In the genomic region with DNA sequence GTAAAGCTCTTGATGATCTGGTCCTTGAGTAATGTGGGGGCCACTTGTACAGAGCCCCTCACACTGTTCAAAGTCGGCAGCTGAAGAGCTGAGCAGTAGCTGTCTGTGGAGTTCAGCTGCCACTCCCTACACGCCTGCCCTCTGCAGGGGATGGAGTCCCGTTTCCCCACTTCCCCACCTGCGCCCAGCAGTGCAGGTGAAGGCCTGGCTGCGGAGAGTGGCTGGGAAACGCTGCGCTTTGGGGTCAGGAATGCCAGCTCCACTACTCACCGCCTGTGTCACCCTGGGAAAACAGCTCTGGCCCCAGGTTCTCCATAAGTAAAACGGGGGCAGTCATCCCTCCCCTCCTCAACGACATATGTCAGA, we compare ENCODE assay signal across 8 cellular contexts. TPM values are rescaled to one million over a fixed set of nuclear protein-coding genes. Genes with fewer than 3 reads are reported as not detected.
DNase-seq lines count a peak whose midpoint lies in the region; ATAC-seq and TF ChIP-seq lines count a peak whose summit lies in the region.
"Not testable (repeated sequence)": the region's sequence is repeated elsewhere in the genome, so short reads cannot be mapped to it uniquely, and the experiment has no call there.

No MANE protein-coding gene starts in this region.

- TF ChIP-seq POLR2A in spleen (IDR thresholded peaks at IDR 0.05) = not testable (repeated sequence)

- 0 to 3% methylated on average over 10 of the region's 10 CpGs for WGBS in lung, 2 donors
- 0 to 3% (median 2%) methylated on average over 7 to 10 of the region's 10 CpGs for WGBS in spleen, 5 donors

- intact Hi-C loops in spleen (cut with DNase I; ENCODE audit: low total_unique reads) = not testable (repeated sequence)

- H3K36me3 ChIP-seq in CD8-positive, alpha-beta memory T cell (ENCODE audit: insufficient read depth, low read length); lung (ENCODE audit: control insufficient read depth in 2 of 2, insufficient read depth in 2 of 2, low read length in 2 of 2); spleen: not testable (repeated sequence)

- ATAC-seq in GM19467 (IDR thresholded peaks at IDR 0.05; ENCODE audit: unreplicated experiment) (peak; percentile 8), HG03064 (IDR thresholded peaks at IDR 0.05; ENCODE audit: low read depth, unreplicated experiment) (peak; percentile 23), esophagus mucosa (peak; percentile 50), lung (ENCODE audit: insufficient read depth, low FRiP score) (peak; percentile 36)

- peak overlapping the region; percentile 93 to 98 (median 97) for H3K4me3 Mint-ChIP-seq in CD8-positive, alpha-beta memory T cell

- DNase-seq in CD8-positive, alpha-beta memory T cell; lung (ENCODE audit: low spot score); spleen: not testable (repeated sequence)
- DNase-seq in NCI-H69 (lab: John Stamatoyannopoulos, UW) = peak; percentile 41
- DNase-seq in activated effector memory CD4-positive, alpha-beta T cell treated with Interleukin-2 at 50 U/mL for 16 hours = peak; percentile 4

- H3K27ac ChIP-seq in CD8-positive, alpha-beta memory T cell (ENCODE audit: low read depth, low read length) = peak overlapping the region; percentile 89
- H3K27ac ChIP-seq in lung (ENCODE audit: low read depth in 1 of 2, low read length in 1 of 2) (peak overlapping the region; percentile 92 to 93), spleen (peak overlapping the region; percentile 65 to 89 (median 84))

- H3K27ac Mint-ChIP-seq in CD8-positive, alpha-beta memory T cell = peak overlapping the region; percentile 81 to 99 (median 95)

- H3K4me1 Mint-ChIP-seq in CD8-positive, alpha-beta memory T cell = peaks cover 24 to 32% (median 25%) of the 10 kb centered on the region in 3 donors

- H3K36me3 Mint-ChIP-seq in CD8-positive, alpha-beta memory T cell = not testable (repeated sequence)

- peak overlapping the region; percentile 97 for H3K4me3 ChIP-seq in CD8-positive, alpha-beta memory T cell (ENCODE audit: low read length)
- H3K4me3 ChIP-seq in lung = peak overlapping the region; percentile 93
- peak overlapping the region; percentile 75 to 95 (median 85) for H3K4me3 ChIP-seq in spleen

- H3K27me3 Mint-ChIP-seq in CD8-positive, alpha-beta memory T cell = not testable (repeated sequence)

- H3K27me3 ChIP-seq in CD8-positive, alpha-beta memory T cell (ENCODE audit: insufficient read depth, low read length, poor library complexity, severe bottlenecking); lung (ENCODE audit: control insufficient read depth, insufficient read depth); spleen (replicated peaks in 1 of 7): not testable (repeated sequence)

- peaks cover 18% of the 10 kb centered on the region for H3K4me1 ChIP-seq in CD8-positive, alpha-beta memory T cell (ENCODE audit: insufficient read depth, low read length)
- not testable (repeated sequence) for H3K4me1 ChIP-seq in lung (ENCODE audit: control insufficient read depth in 2 of 2, insufficient read depth in 2 of 2, low read length in 2 of 2)
- peaks cover 10 to 33% (median 22%) of the 10 kb centered on the region in 6 donors for H3K4me1 ChIP-seq in spleen

- not testable (repeated sequence) for TF ChIP-seq CTCF in lung (IDR thresholded peaks at IDR 0.05; ENCODE audit: control extremely low read depth, extremely low read depth); spleen (IDR thresholded peaks at IDR 0.05 in 8 of 11, conservative IDR thresholded peaks at IDR 0.05 in 3 of 11)

- CTCF ChIA-PET in CD8-positive, alpha-beta memory T cell (lab: Charles Lee) = interaction anchor here (1.5 to 1.9 kb wide), 2 partner anchors 11 to 237 kb away, joined by 4 to 6 read pairs; partner anchors contain the start of gene ZNF2

- H3K9me3 Mint-ChIP-seq in CD8-positive, alpha-beta memory T cell = not testable (repeated sequence)

- not testable (repeated sequence) for H3K9me3 ChIP-seq in CD8-positive, alpha-beta memory T cell (ENCODE audit: low read length); lung (ENCODE audit: control insufficient read depth in 2 of 2, insufficient read depth in 1 of 2, low read length in 1 of 2); spleen

- POLR2A ChIA-PET in CD8-positive, alpha-beta memory T cell (lab: Charles Lee) = not testable (repeated sequence)

RNA-seq across cellular contexts. Expression of gene FAHD2A, which starts 0.5 kb away (rescaled TPM):
- total RNA-seq in CD8-positive, alpha-beta memory T cell = 10 to 100 TPM; 28.8 to 32.3 TPM
- 20.0 TPM for polyA plus RNA-seq in CD8-positive, alpha-beta memory T cell
- total RNA-seq in esophagus mucosa (13.6 TPM), lung (10 to 100 TPM; 20.8 to 38.3 TPM), spleen (10 to 100 TPM; 16.3 to 23.7 (median 18.7) TPM)
- polyA plus RNA-seq in lung (10 to 100 TPM; 12.6 to 18.3 TPM), spleen (10 to 100 TPM; 10.9 to 17.5 (median 14.0) TPM)
